In the genomic region with DNA sequence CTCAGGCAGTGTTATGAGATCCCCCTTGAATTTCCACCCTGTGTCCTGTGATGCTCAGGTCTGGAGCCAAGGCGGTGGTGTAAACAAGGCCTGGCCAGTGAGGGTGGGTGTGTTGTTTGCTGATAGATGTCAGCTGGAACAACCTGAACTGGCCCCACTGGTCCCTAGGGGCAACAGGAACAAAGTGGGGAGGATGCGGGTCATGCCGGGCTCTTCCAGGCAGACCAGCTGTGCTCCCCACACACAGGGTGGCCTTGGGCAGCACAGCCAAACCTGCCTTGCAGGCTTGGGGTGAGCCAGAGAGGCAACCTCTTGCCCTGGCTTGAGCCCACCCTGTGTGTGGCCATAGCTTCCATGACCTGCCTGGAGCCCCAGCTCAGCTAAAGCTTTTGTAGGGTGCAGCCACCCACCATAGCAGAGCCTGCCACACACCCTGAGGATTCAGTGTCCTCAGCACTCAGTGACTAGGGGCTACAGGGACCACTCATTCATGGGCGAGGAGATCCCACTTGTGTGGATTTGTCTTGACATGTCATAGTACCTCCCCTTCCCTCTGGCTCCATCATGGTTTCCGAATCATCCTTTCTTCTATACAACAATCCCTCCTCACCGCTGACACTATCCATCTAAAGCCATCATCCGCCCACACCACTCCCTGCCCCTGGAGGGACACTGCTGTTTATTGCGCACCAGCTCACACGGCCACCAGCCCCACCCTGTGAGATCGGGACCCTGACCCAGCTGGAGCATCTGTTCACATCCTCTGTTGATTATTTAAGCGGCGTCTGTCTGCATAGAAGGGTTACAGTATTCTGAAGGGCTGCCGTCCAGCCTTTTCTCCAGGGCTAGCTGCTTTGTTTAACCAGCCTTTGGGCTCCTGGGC, we compare ENCODE assay signal across 19 cellular contexts.
"Had no signal": no experiment of that assay in that cellular context is flagged by ENCODE, and none has a peak within 500 bp of the region (broad histone marks: within the 10 kb centered on the region; RNA-seq: fewer than 3 reads in every experiment).

No MANE protein-coding gene starts in this region.

- DNase-seq: activated B cell treated with CpG ODN at 0.5 μM for 24 hours; activated CD4-positive, alpha-beta T cell treated with anti-CD3 and anti-CD28 coated beads for 48 hours; activated CD8-positive, alpha-beta T cell treated with anti-CD3 and anti-CD28 coated beads for 36 hours; activated T-cell treated with anti-CD3 and anti-CD28 coated beads, Interleukin-2, amount 50 U/mL, for 1 hour; cerebellar nuclear complex; effector CD4-positive, alpha-beta T cell; heart left ventricle; left ventricle myocardium inferior; mucosa of descending colon; naive thymus-derived CD4-positive, alpha-beta T cell; ovary; stimulated activated CD4-positive, alpha-beta T cell treated with anti-CD3 and anti-CD28 coated beads, Interleukin-2, amount 100 ng/mL, for 24 hours; stimulated activated naive CD8-positive, alpha-beta T cell treated with anti-CD3 and anti-CD28 coated beads, Interleukin-15, Interleukin-2, amounts not matched to agents 100 U/mL and 50 U/mL, for 24 hours; T-helper 1 cell; T-helper 9 cell; upper lobe of right lung had no signal

- H3K27ac ChIP-seq: adrenal gland, breast epithelium, heart left ventricle, left ventricle myocardium inferior, ovary, upper lobe of right lung had no signal

- H3K36me3 ChIP-seq: adrenal gland, breast epithelium, heart left ventricle, left ventricle myocardium inferior, ovary, upper lobe of right lung had no signal

- H3K4me3 ChIP-seq: adrenal gland, breast epithelium, heart left ventricle, left ventricle myocardium inferior, mucosa of descending colon, ovary, upper lobe of right lung had no signal

- ATAC-seq: activated CD8-positive, alpha-beta T cell treated with anti-CD3 and anti-CD28 coated beads for 36 hours; activated naive CD4-positive, alpha-beta T cell treated with anti-CD3 and anti-CD28 coated beads, Interleukin-2, amount 50 U/mL, for 72 hours; heart left ventricle; mucosa of descending colon; naive thymus-derived CD4-positive, alpha-beta T cell; stimulated activated naive CD8-positive, alpha-beta T cell treated with anti-CD3 and anti-CD28 coated beads, Interleukin-15, Interleukin-2, amounts not matched to agents 100 U/mL and 50 U/mL, for 24 hours; upper lobe of right lung had no signal

- H3K27me3 ChIP-seq: adrenal gland, breast epithelium, heart left ventricle, ovary, upper lobe of right lung had no signal

- H3K9me3 ChIP-seq: adrenal gland, breast epithelium, heart left ventricle, left ventricle myocardium inferior, mucosa of descending colon, ovary, upper lobe of right lung had no signal
